ENCODE assay signal across 19 cellular contexts in genomic region chr1:226233293-226233692, GRCh38. TPM values are rescaled to one million over a fixed set of nuclear protein-coding genes. Genes with fewer than 3 reads are reported as not detected.
DNase-seq lines count a peak whose midpoint lies in the region; ATAC-seq, FAIRE-seq and TF ChIP-seq lines count a peak whose summit lies in the region.
"Had no signal": no experiment of that assay in that cellular context is flagged by ENCODE, and none has a peak within 500 bp of the region (broad histone marks: within the 10 kb centered on the region; RNA-seq: fewer than 3 reads in every experiment).

No MANE protein-coding gene starts in this region.

- no peaks in the 10 kb centered on the region for H4K20me1 ChIP-seq in SU-DHL-6 (ENCODE audit: low read depth, low read length)

- no peaks in the 10 kb centered on the region for H3K79me2 ChIP-seq in SU-DHL-6 (ENCODE audit: insufficient read depth, low read length)

- TF ChIP-seq CTCF in SU-DHL-6 (IDR thresholded peaks at IDR 0.05; ENCODE audit: insufficient read depth, low read length, poor library complexity, severe bottlenecking), result no peak
- no peak for TF ChIP-seq CTCF in upper lobe of right lung (IDR thresholded peaks at IDR 0.05)

- no peaks in the 10 kb centered on the region for H3K4me1 ChIP-seq in upper lobe of right lung

- H2AFZ ChIP-seq in SU-DHL-6 (ENCODE audit: low read depth, low read length, severe bottlenecking), result no peak overlapping the region

- H3K9me2 ChIP-seq in SU-DHL-6 (replicated peaks; ENCODE audit: insufficient read depth, low read length), result no peaks in the 10 kb centered on the region

- no peak overlapping the region for H3K9ac ChIP-seq in SU-DHL-6 (ENCODE audit: low read length)

- peak; percentile 75 for ATAC-seq in GM21390 (IDR thresholded peaks at IDR 0.05; ENCODE audit: unreplicated experiment)
- ATAC-seq in HG03108 (IDR thresholded peaks at IDR 0.05; ENCODE audit: unreplicated experiment), result peak; percentile 71
- no peak for ATAC-seq in upper lobe of right lung
- no peak for ATAC-seq in GM18519 (IDR thresholded peaks at IDR 0.05; ENCODE audit: low FRiP score, unreplicated experiment)
- ATAC-seq: Right ventricle myocardium inferior had no signal

- H3K4me3 ChIP-seq in SU-DHL-6 (ENCODE audit: insufficient read depth, low read length, poor library complexity, severe bottlenecking) (no peak overlapping the region), upper lobe of right lung (no peak overlapping the region)
- H3K4me3 ChIP-seq: lung had no signal

- TF ChIP-seq POLR2A in erythroblast (IDR thresholded peaks at IDR 0.05; ENCODE audit: low read length), result no peak

- peak; percentile 42 for FAIRE-seq in GM18507 (lab: Jason Lieb, UNC)

- H3K9me3 ChIP-seq in SU-DHL-6 (ENCODE audit: insufficient read depth, low read length) (no peaks in the 10 kb centered on the region), upper lobe of right lung (no peaks in the 10 kb centered on the region)

- H3K36me3 ChIP-seq in SU-DHL-6 (ENCODE audit: low read length) (peaks cover 32% of the 10 kb centered on the region), upper lobe of right lung (no peaks in the 10 kb centered on the region)

- H3F3A ChIP-seq in SU-DHL-6 (ENCODE audit: insufficient read depth), result peaks cover 20% of the 10 kb centered on the region

- no peak for DNase-seq in GM18507 (ENCODE audit: extremely low spot score, insufficient read length, low read depth)
- DNase-seq in erythroblast (lab: John Stamatoyannopoulos, UW), result no peak
- no peak for DNase-seq in upper lobe of right lung
- no peak for DNase-seq in RPMI8226
- DNase-seq: activated CD4-positive, alpha-beta T cell treated with anti-CD3 and anti-CD28 coated beads for 4 hours; activated naive CD4-positive, alpha-beta T cell treated with anti-CD3 and anti-CD28 coated beads, Interleukin-2, amount 50 U/mL, for 16 hours; COR-L47; IMR-90; MV-4-11; NCI-H82; nephron progenitor cell had no signal

- intact Hi-C loops in upper lobe of right lung (cut with DNase I), result no loop called here

- peak overlapping the region; percentile 51 for H3K4me2 ChIP-seq in SU-DHL-6 (ENCODE audit: low read depth, low read length, poor library complexity, severe bottlenecking)

- H3K27me3 ChIP-seq in SU-DHL-6 (ENCODE audit: low read length) (no peaks in the 10 kb centered on the region), upper lobe of right lung (no peaks in the 10 kb centered on the region)

- H3K27ac ChIP-seq in SU-DHL-6 (ENCODE audit: low read depth, low read length), result peak overlapping the region; percentile 58
- no peak overlapping the region for H3K27ac ChIP-seq in upper lobe of right lung

RNA-seq across cellular contexts. Expression of gene MIXL1, which starts 9.8 kb away (rescaled TPM):
- total RNA-seq in upper lobe of right lung, result not detected
- total RNA-seq: epithelial cell of proximal tubule, IMR-90, Right ventricle myocardium inferior, urinary bladder had no signal

RNA-seq across cellular contexts. Expression of gene ACBD3, which starts 46.8 kb away (rescaled TPM):
- 42.2 TPM for total RNA-seq in upper lobe of right lung

Comparison
In these comparisons a context has a peak if more than half of its experiments do, and no peak if none do; other contexts are left out.
1. ATAC-seq: peak in GM21390 (single experiment) and HG03108 (single experiment); none in upper lobe of right lung (single experiment) and GM18519 (single experiment).